Comparison of ENCODE assay signal across 8 cellular contexts in the genomic region with DNA sequence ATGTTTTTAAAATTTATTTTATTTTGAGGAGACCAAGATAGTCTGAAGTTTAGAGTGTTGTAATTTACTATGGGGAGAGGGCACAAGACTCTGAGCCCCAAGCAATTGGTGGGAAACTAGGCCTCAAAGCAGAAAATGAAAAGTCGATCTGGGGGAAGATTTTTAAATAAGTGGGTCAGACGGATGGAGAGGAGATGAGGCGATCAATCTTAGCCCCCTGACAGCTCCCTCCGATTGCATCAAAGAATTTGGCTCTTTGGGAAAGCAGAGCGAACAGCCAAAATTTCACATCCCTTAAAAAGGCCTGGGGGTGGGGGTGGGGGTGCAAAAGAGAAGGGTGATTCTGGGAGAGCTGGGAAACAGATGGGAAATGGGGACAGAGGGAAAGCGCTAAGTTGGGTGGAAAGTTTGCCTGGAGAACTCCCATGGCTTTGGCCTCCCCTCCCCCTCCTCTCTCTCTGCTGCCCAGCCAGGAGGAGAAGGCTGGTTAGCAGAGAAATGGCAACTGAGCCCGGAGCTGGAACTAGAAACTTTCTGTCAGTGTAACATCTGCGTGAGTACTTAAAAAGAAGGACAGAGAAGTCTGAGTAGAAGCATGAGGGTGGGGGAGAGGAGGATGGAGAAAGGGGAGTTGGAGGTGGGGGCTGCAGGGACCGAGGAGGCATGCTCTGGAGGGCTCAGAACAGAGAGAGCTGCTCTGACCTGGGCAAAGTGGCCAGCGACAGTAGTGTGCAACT. TPM values are rescaled to one million over a fixed set of nuclear protein-coding genes. Genes with fewer than 3 reads are reported as not detected.
DNase-seq lines count a peak whose midpoint lies in the region; ATAC-seq and TF ChIP-seq lines count a peak whose summit lies in the region.
"Had no signal": no experiment of that assay in that cellular context is flagged by ENCODE, and none has a peak within 500 bp of the region (broad histone marks: within the 10 kb centered on the region; RNA-seq: fewer than 3 reads in every experiment).

No MANE protein-coding gene starts in this region.

- no peaks in the 10 kb centered on the region for H3K36me3 Mint-ChIP-seq in endodermal cell (ENCODE audit: low read depth)

- ATAC-seq in Panc1 (peak; percentile 47), GM21447 (IDR thresholded peaks at IDR 0.05; ENCODE audit: unreplicated experiment) (no peak)

- H4K20me1 ChIP-seq in OCI-LY7 (ENCODE audit: insufficient read depth, low read length), result no peaks in the 10 kb centered on the region

- H3K9me2 ChIP-seq in OCI-LY7 (ENCODE audit: insufficient read depth, low read length), result no peaks in the 10 kb centered on the region

- DNase-seq in Panc1 (ENCODE audit: low read depth, low spot score) (no peak), endodermal cell (peak; percentile 86), OCI-LY7 (ENCODE audit: low spot score) (no peak), T1000 (lab: John Stamatoyannopoulos, UW) (no peak)
- DNase-seq: NCI-H748 treated with DMSO at 0.1 percent for 48 hours had no signal

- H3K4me1 Mint-ChIP-seq in endodermal cell, result peaks cover 32% of the 10 kb centered on the region

- H3K9ac ChIP-seq in endodermal cell (ENCODE audit: extremely low read depth, low read length, poor library complexity, severe bottlenecking) (no peak overlapping the region), skeletal muscle satellite cell (ENCODE audit: low read depth, low read length) (peak overlapping the region; percentile 99)

- H3K4me1 ChIP-seq in Panc1 (ENCODE audit: control insufficient read depth, insufficient read depth, low read length), result peaks cover 60% of the 10 kb centered on the region
- H3K4me1 ChIP-seq in endodermal cell (ENCODE audit: control insufficient read depth, insufficient read depth, low read length), result peaks cover 14% of the 10 kb centered on the region
- peaks cover 45% of the 10 kb centered on the region for H3K4me1 ChIP-seq in skeletal muscle satellite cell (ENCODE audit: control insufficient read depth, insufficient read depth, low read length)
- no peaks in the 10 kb centered on the region for H3K4me1 ChIP-seq in OCI-LY7 (ENCODE audit: insufficient read depth, low read length, poor library complexity, severe bottlenecking)

- H3K27ac ChIP-seq in Panc1 (ENCODE audit: low read length) (peak overlapping the region; percentile 98), endodermal cell (ENCODE audit: low read depth, low read length) (peak overlapping the region; percentile 95), OCI-LY7 (ENCODE audit: low read depth, low read length, poor library complexity, severe bottlenecking) (no peak overlapping the region)

- H3K27me3 ChIP-seq in Panc1 (ENCODE audit: control insufficient read depth, insufficient read depth, low read length) (no peaks in the 10 kb centered on the region), endodermal cell (ENCODE audit: control insufficient read depth, insufficient read depth, low read length, poor library complexity, severe bottlenecking) (peaks cover 99% of the 10 kb centered on the region), skeletal muscle satellite cell (ENCODE audit: control insufficient read depth, insufficient read depth, low read length) (no peaks in the 10 kb centered on the region)

- TF ChIP-seq CTCF in Panc1 (IDR thresholded peaks at IDR 0.05), result no peak
- no peak for TF ChIP-seq CTCF in endodermal cell (conservative IDR thresholded peaks at IDR 0.05)
- TF ChIP-seq CTCF in OCI-LY7 (conservative IDR thresholded peaks at IDR 0.05; ENCODE audit: low read length), result no peak

- H3K9me3 Mint-ChIP-seq in endodermal cell, result no peaks in the 10 kb centered on the region
- H3K9me3 Mint-ChIP-seq: central memory CD8-positive, alpha-beta T cell had no signal

- peaks cover 26% of the 10 kb centered on the region for H3K36me3 ChIP-seq in Panc1 (ENCODE audit: control insufficient read depth, insufficient read depth, low read length)
- H3K36me3 ChIP-seq in endodermal cell (ENCODE audit: control insufficient read depth, insufficient read depth, low read length), result no peaks in the 10 kb centered on the region
- peaks cover 26% of the 10 kb centered on the region for H3K36me3 ChIP-seq in skeletal muscle satellite cell (ENCODE audit: insufficient read depth, low read length)
- peaks cover 12% of the 10 kb centered on the region; the same call in 1 of the 2 replicates for H3K36me3 ChIP-seq in OCI-LY7 (ENCODE audit: insufficient read depth, low read length)

- intact Hi-C loops in Panc1 (cut with micrococcal nuclease; ENCODE audit: unreplicated experiment) (no loop called here), OCI-LY7 (cut with micrococcal nuclease; ENCODE audit: unreplicated experiment) (no loop called here)

- in situ Hi-C loops in Panc1 (cut with HindIII; ENCODE audit: low pct_unique_long_range_greater_than_20kb, low sequenced_read_pairs), result no loop called here

- no peaks in the 10 kb centered on the region for H3K9me3 ChIP-seq in Panc1 (ENCODE audit: control insufficient read depth, insufficient read depth, low read depth, low read length)
- no peaks in the 10 kb centered on the region for H3K9me3 ChIP-seq in endodermal cell (ENCODE audit: control insufficient read depth, low read length)
- H3K9me3 ChIP-seq in skeletal muscle satellite cell (replicated peaks; ENCODE audit: low read length), result no peaks in the 10 kb centered on the region
- no peaks in the 10 kb centered on the region for H3K9me3 ChIP-seq in OCI-LY7 (ENCODE audit: low read length)

- no peak overlapping the region for H3K27ac Mint-ChIP-seq in endodermal cell

- H3K4me3 ChIP-seq in Panc1 (ENCODE audit: low read depth in 2 of 2, low read length in 2 of 2) (peak overlapping the region; percentile 15 to 43), endodermal cell (ENCODE audit: low read length) (peak overlapping the region; percentile 47), skeletal muscle satellite cell (ENCODE audit: low read length) (peak overlapping the region; percentile 56), OCI-LY7 (ENCODE audit: low read depth, low read length, poor library complexity, severe bottlenecking) (no peak overlapping the region)

- POLR2A ChIA-PET in Panc1 (lab: Charles Lee), result interaction anchor here (0.6 kb wide), 2 partner anchors 12 to 67 kb away, joined by 3 to 4 read pairs; no protein-coding TSS in a partner anchor
- POLR2A ChIA-PET in OCI-LY7 (lab: Charles Lee), result no interaction called here

- peaks cover 98% of the 10 kb centered on the region for H3K27me3 Mint-ChIP-seq in endodermal cell (ENCODE audit: insufficient read depth)

- H3K4me3 Mint-ChIP-seq in endodermal cell, result peak overlapping the region; percentile 10

- peak overlapping the region; percentile 84 for H3K4me2 ChIP-seq in skeletal muscle satellite cell (ENCODE audit: low read length)
- no peak overlapping the region for H3K4me2 ChIP-seq in OCI-LY7 (ENCODE audit: low read length)

- 21 to 26% methylated on average over 5 to 10 of the region's 10 CpGs for WGBS in endodermal cell (ENCODE audit: insufficient coverage in 1 of 2, insufficient read length in 1 of 2), 2 experiments

- BruUV-seq in Panc1 (replicated peaks; lab: Mats Ljungman, UMichigan) (no TSS peak), OCI-LY7 (replicated peaks; lab: Mats Ljungman, UMichigan) (no TSS peak)

- CTCF ChIA-PET in Panc1 (lab: Charles Lee), result interaction anchor here (0.6 to 0.9 kb wide), 5 partner anchors 15 to 287 kb away, joined by 3 to 5 read pairs (median 4); partner anchors contain the start of gene HOXB6
- CTCF ChIA-PET in OCI-LY7 (lab: Charles Lee; ENCODE audit: unreplicated experiment), result no interaction called here

- no peaks in the 10 kb centered on the region for H3K79me2 ChIP-seq in OCI-LY7 (ENCODE audit: insufficient read depth, low read depth, low read length)

- H2AFZ ChIP-seq in OCI-LY7 (ENCODE audit: low read length), result no peak overlapping the region

RNA-seq across cellular contexts. Expression of gene HOXB2, which starts 1.4 kb away (rescaled TPM):
- total RNA-seq in Panc1 (2021; ENCODE audit: unreplicated experiment) (70.1 TPM), endodermal cell (under 1 TPM in 1 of 2 donors, not detected in 1; 0.22 TPM), OCI-LY7 (2022) (not detected in 2 replicates)
- polyA plus RNA-seq in Panc1 (2012; ENCODE audit: insufficient read length), result 66.6 TPM
- polyA plus RNA-seq in endodermal cell (2013, experiment 1 of 2), result 121 TPM
- 124 TPM for polyA plus RNA-seq in endodermal cell (2013, experiment 2 of 2)
- 4.6 and 5.9 TPM in 2 replicates for total RNA-seq in skeletal muscle satellite cell (2012; rRNA removed)
- total RNA-seq in OCI-LY7 (2014; rRNA removed; shearing (Covaris generic)), result not detected in 2 replicates

RNA-seq across cellular contexts. Expression of gene HOXB1, which starts 15.5 kb away (rescaled TPM):
- total RNA-seq in Panc1 (2021; ENCODE audit: unreplicated experiment) (not detected), endodermal cell (not detected), OCI-LY7 (2022) (not detected in 2 replicates)
- polyA plus RNA-seq in Panc1 (2012; ENCODE audit: insufficient read length), result not detected
- 27.1 TPM for polyA plus RNA-seq in endodermal cell (2013, experiment 1 of 2)
- polyA plus RNA-seq in endodermal cell (2013, experiment 2 of 2), result 28.3 TPM
- total RNA-seq in skeletal muscle satellite cell (2012; rRNA removed), result not detected in 2 replicates
- not detected in 2 replicates for total RNA-seq in OCI-LY7 (2014; rRNA removed; shearing (Covaris generic))

RNA-seq across cellular contexts. Expression of gene HOXB4, which starts 31.8 kb away (rescaled TPM):
- total RNA-seq in Panc1 (2021; ENCODE audit: unreplicated experiment) (27.9 TPM), endodermal cell (not detected), OCI-LY7 (2022) (8.9 and 9.2 TPM in 2 replicates)
- 19.4 TPM for polyA plus RNA-seq in Panc1 (2012; ENCODE audit: insufficient read length)
- polyA plus RNA-seq in endodermal cell (2013, experiment 1 of 2), result 3.5 TPM
- 3.4 TPM for polyA plus RNA-seq in endodermal cell (2013, experiment 2 of 2)
- total RNA-seq in skeletal muscle satellite cell (2012; rRNA removed), result 1.3 and 1.7 TPM in 2 replicates
- total RNA-seq in OCI-LY7 (2014; rRNA removed; shearing (Covaris generic)), result 7.2 and 7.4 TPM in 2 replicates

RNA-seq across cellular contexts. Expression of gene HOXB3, which starts 43.7 kb away (rescaled TPM):
- total RNA-seq in Panc1 (2021; ENCODE audit: unreplicated experiment) (127 TPM), endodermal cell (not detected), OCI-LY7 (2022) (13.0 and 14.6 TPM in 2 replicates)
- polyA plus RNA-seq in Panc1 (2012; ENCODE audit: insufficient read length), result 113 TPM
- polyA plus RNA-seq in endodermal cell (2013, experiment 1 of 2), result 36.0 TPM
- 33.5 TPM for polyA plus RNA-seq in endodermal cell (2013, experiment 2 of 2)
- total RNA-seq in skeletal muscle satellite cell (2012; rRNA removed), result 1.1 and 6.3 TPM in 2 replicates
- 7.7 and 14.0 TPM in 2 replicates for total RNA-seq in OCI-LY7 (2014; rRNA removed; shearing (Covaris generic))

RNA-seq across cellular contexts. Expression of gene HOXB5, which starts 47.2 kb away (rescaled TPM):
- total RNA-seq in Panc1 (2021; ENCODE audit: unreplicated experiment) (67.2 TPM), endodermal cell (not detected), OCI-LY7 (2022) (not detected in 2 replicates)
- polyA plus RNA-seq in Panc1 (2012; ENCODE audit: insufficient read length), result 64.4 TPM
- 5.3 TPM for polyA plus RNA-seq in endodermal cell (2013, experiment 1 of 2)
- 2.5 TPM for polyA plus RNA-seq in endodermal cell (2013, experiment 2 of 2)
- total RNA-seq in skeletal muscle satellite cell (2012; rRNA removed), result under 0.01 TPM in 2 replicates
- total RNA-seq in OCI-LY7 (2014; rRNA removed; shearing (Covaris generic)), result not detected in 2 replicates

Comparison
In these comparisons a context has a peak if more than half of its experiments do, and no peak if none do; other contexts are left out.
1. RNA of gene HOXB2, which starts 1.4 kb away (total RNA-seq): 70.1 TPM in Panc1 (single experiment); 0.22 TPM in endodermal cell and not detected in OCI-LY7; every median in the first group is over 10 times any median in the second.
2. RNA of gene HOXB4, which starts 31.8 kb away (total RNA-seq): 27.9 TPM in Panc1 (single experiment) and 7.2 to 9.2 TPM in OCI-LY7; not detected in endodermal cell; every median in the first group is over 4 times any median in the second.